8 cellular contexts compared by ENCODE assay signal in genomic region chr6:53725791-53726575, GRCh38.
DNase-seq lines count a peak whose midpoint lies in the region; ATAC-seq and TF ChIP-seq lines count a peak whose summit lies in the region.

No MANE protein-coding gene starts in this region.

- H3K36me3 ChIP-seq in Karpas-422 (ENCODE audit: insufficient read depth, low read length): no peaks in the 10 kb centered on the region
- no peaks in the 10 kb centered on the region for H3K36me3 ChIP-seq in testis (ENCODE audit: low read depth, missing control alignments)

- TF ChIP-seq CTCF in fibroblast of pulmonary artery (IDR thresholded peaks at IDR 0.05; ENCODE audit: low read length, missing control alignments) (peak; percentile 96), testis (IDR thresholded peaks at IDR 0.05) (peak; percentile 67 to 94 (median 87))

- no peaks in the 10 kb centered on the region for H3K79me2 ChIP-seq in Karpas-422 (ENCODE audit: low read length)

- WGBS in testis, 2 donors: 29 to 34% methylated on average over 18 of the region's 18 CpGs

- no peaks in the 10 kb centered on the region for H3K27me3 ChIP-seq in Karpas-422 (ENCODE audit: low read length)
- no peaks in the 10 kb centered on the region for H3K27me3 ChIP-seq in testis

- intact Hi-C loops in testis (cut with DNase I; ENCODE audit: low total_unique reads): loop anchor here (5.0 kb wide), 1 partner anchor 229 kb away; no protein-coding TSS in a partner anchor

- TF ChIP-seq POLR2A in testis (IDR thresholded peaks at IDR 0.05): no peak

- ATAC-seq in GM21717 (IDR thresholded peaks at IDR 0.05; ENCODE audit: unreplicated experiment): peak; percentile 80

- H3K4me2 ChIP-seq in Karpas-422 (ENCODE audit: low read depth, low read length, poor library complexity, severe bottlenecking): no peak overlapping the region

- no peaks in the 10 kb centered on the region for H3K9me3 ChIP-seq in Karpas-422 (ENCODE audit: low read length)
- no peaks in the 10 kb centered on the region for H3K9me3 ChIP-seq in testis

- no peaks in the 10 kb centered on the region for H4K20me1 ChIP-seq in Karpas-422 (ENCODE audit: insufficient read depth, low read depth, low read length)

- DNase-seq in DMS79 treated with DMSO at 0.1 percent for 48 hours (lab: John Stamatoyannopoulos, UW) (peak; percentile 48), Karpas-422 (peak; percentile 87), RKO (ENCODE audit: low spot score) (peak; percentile 72), activated T-helper 1 cell treated with Interleukin-2 at 50 U/mL for 16 hours (ENCODE audit: low read depth) (peak; percentile 57), fibroblast of pulmonary artery (ENCODE audit: low read depth) (peak; percentile 73), nucleus accumbens (lab: John Stamatoyannopoulos, UW) (peak in 52 of 56 donors; percentile 5 to 88 (median 53)), testis (peak; percentile 86)

- no peaks in the 10 kb centered on the region for H3K4me1 ChIP-seq in Karpas-422 (ENCODE audit: low read length)
- H3K4me1 ChIP-seq in testis: peaks cover 3% of the 10 kb centered on the region

- no peak overlapping the region for H3K9ac ChIP-seq in Karpas-422 (ENCODE audit: low read length)

- H2AFZ ChIP-seq in Karpas-422 (ENCODE audit: low read length): no peak overlapping the region

- H3K27ac ChIP-seq in Karpas-422 (ENCODE audit: low read length) (no peak overlapping the region), testis (no peak overlapping the region)

- no peaks in the 10 kb centered on the region for H3K9me2 ChIP-seq in Karpas-422 (replicated peaks; ENCODE audit: insufficient read depth, low read length)

- H3K4me3 ChIP-seq in Karpas-422 (ENCODE audit: low read length) (no peak overlapping the region), fibroblast of pulmonary artery (replicated peaks; ENCODE audit: low read depth, low read length) (no peak overlapping the region), testis (no peak overlapping the region)
